8 cellular contexts compared by ENCODE assay signal in genomic region chr9:128684065-128684324, GRCh38. TPM values are rescaled to one million over a fixed set of nuclear protein-coding genes. Genes with fewer than 3 reads are reported as not detected.
DNase-seq lines count a peak whose midpoint lies in the region; ATAC-seq and TF ChIP-seq lines count a peak whose summit lies in the region.

No MANE protein-coding gene starts in this region.

- H3K9me3 ChIP-seq in A673 (ENCODE audit: low read depth, low read length, poor library complexity, severe bottlenecking), result no peaks in the 10 kb centered on the region
- H3K9me3 ChIP-seq in mucosa of descending colon, result no peaks in the 10 kb centered on the region

- H3K36me3 Mint-ChIP-seq in MCF 10A (ENCODE audit: insufficient read depth, unreplicated experiment), result peaks cover 32% of the 10 kb centered on the region

- no peaks in the 10 kb centered on the region for H3K9me3 Mint-ChIP-seq in MCF 10A (ENCODE audit: unreplicated experiment)

- H3K27ac ChIP-seq in A673 (ENCODE audit: low read depth, low read length, poor library complexity, severe bottlenecking), result peak overlapping the region; percentile 71

- DNase-seq in A673 (ENCODE audit: low spot score) (no peak), HFF-Myc (ENCODE audit: extremely low read depth, low read depth) (no peak), MCF 10A (ENCODE audit: unreplicated experiment) (no peak), mucosa of descending colon (no peak), EL (no peak), HuH-7.5 (ENCODE audit: low spot score) (no peak), erythroblast (lab: John Stamatoyannopoulos, UW) (no peak)

- peak; percentile 5 for ATAC-seq in mucosa of descending colon
- ATAC-seq in GM19035 (IDR thresholded peaks at IDR 0.05; ENCODE audit: unreplicated experiment), result no peak

- H3K36me3 ChIP-seq in A673 (ENCODE audit: insufficient read depth, low read length, poor library complexity, severe bottlenecking) (no peaks in the 10 kb centered on the region), mucosa of descending colon (ENCODE audit: low read depth) (no peaks in the 10 kb centered on the region)

- BruUV-seq in A673 (replicated peaks; lab: Mats Ljungman, UMichigan) (TSS peak; percentile 77), MCF 10A (replicated peaks; lab: Mats Ljungman, UMichigan) (TSS peak; percentile 70)

- peaks cover 33% of the 10 kb centered on the region for H3K4me1 Mint-ChIP-seq in MCF 10A (ENCODE audit: insufficient read depth, unreplicated experiment)

- no peaks in the 10 kb centered on the region for H3K27me3 ChIP-seq in A673 (replicated peaks; ENCODE audit: insufficient read depth, low read depth, low read length, poor library complexity)

- H3K4me1 ChIP-seq in A673 (ENCODE audit: insufficient read depth, low read length, poor library complexity, severe bottlenecking) (peaks cover 22% of the 10 kb centered on the region), mucosa of descending colon (ENCODE audit: low read depth) (peaks cover 29% of the 10 kb centered on the region)

- peak overlapping the region; percentile 55 for H3K4me3 ChIP-seq in A673 (ENCODE audit: low read depth, low read length, poor library complexity, severe bottlenecking)
- peak overlapping the region; percentile 69 for H3K4me3 ChIP-seq in HFF-Myc (replicated peaks; ENCODE audit: low read depth, low read length)
- H3K4me3 ChIP-seq in mucosa of descending colon, result peak overlapping the region; percentile 38

- H3K27ac Mint-ChIP-seq in MCF 10A (ENCODE audit: low read depth, unreplicated experiment), result peak overlapping the region; percentile 98

- H3K4me3 Mint-ChIP-seq in MCF 10A (ENCODE audit: unreplicated experiment), result peak overlapping the region; percentile 100

- intact Hi-C loops in A673 (cut with micrococcal nuclease; ENCODE audit: unreplicated experiment), result no loop called here
- intact Hi-C loops in MCF 10A (cut with micrococcal nuclease), result loop anchor here (5.0 kb wide), 1 partner anchor 47 kb away; no protein-coding TSS in a partner anchor
- intact Hi-C loops in mucosa of descending colon (cut with DNase I, micrococcal nuclease), result no loop called here

- no peaks in the 10 kb centered on the region for H3K27me3 Mint-ChIP-seq in MCF 10A (ENCODE audit: insufficient read depth, unreplicated experiment)

- POLR2A ChIA-PET in A673 (lab: Charles Lee; ENCODE audit: low non-redundant PET), result interaction anchor here (0.5 kb wide), 1 partner anchor 11 kb away, joined by 9 read pairs; no protein-coding TSS in a partner anchor
- POLR2A ChIA-PET in MCF 10A (lab: Yijun Ruan, JAX), result interaction anchor here (0.6 to 4.2 kb wide), 30 partner anchors 9 to 525 kb away, joined by 3 to 64 read pairs (median 6); partner anchors contain the start of genes DOLK, DYNC2I2, NUP188 and PKN3

- TF ChIP-seq CTCF in A673 (conservative IDR thresholded peaks at IDR 0.05; ENCODE audit: low read depth, low read length) (no peak), HFF-Myc (IDR thresholded peaks at IDR 0.05; ENCODE audit: low read depth, low read length, missing control alignments) (no peak), MCF 10A (IDR thresholded peaks at IDR 0.05; ENCODE audit: unreplicated experiment) (no peak), mucosa of descending colon (IDR thresholded peaks at IDR 0.05) (no peak)

- CTCF ChIA-PET in A673 (lab: Charles Lee) (no interaction called here), MCF 10A (lab: Yijun Ruan, JAX) (interaction anchor here (0.6 to 3.2 kb wide), 2 partner anchors 48 to 134 kb away, joined by 3 to 17 read pairs; partner anchors contain the start of gene ENDOG)

- TF ChIP-seq POLR2A in erythroblast (IDR thresholded peaks at IDR 0.05; ENCODE audit: low read length), result no peak

RNA-seq across cellular contexts. Expression of gene SET, which starts 5.0 kb away (rescaled TPM):
- 942 and 1,009 TPM in 2 replicates for total RNA-seq in A673 (2021)
- 512 and 563 TPM in 2 replicates for total RNA-seq in MCF 10A (2022)
- 100 to 1,000 TPM; 174 to 272 (median 212) TPM for total RNA-seq in mucosa of descending colon

RNA-seq across cellular contexts. Expression of gene PKN3, which starts 18.3 kb away (rescaled TPM):
- total RNA-seq in A673 (2021) (12.3 and 21.5 TPM in 2 replicates), MCF 10A (2022) (1.1 TPM in 2 replicates), mucosa of descending colon (1 to 10 TPM; 2.5 to 4.9 (median 3.8) TPM)

RNA-seq across cellular contexts. Expression of gene DYNC2I2, which starts 27.3 kb away (rescaled TPM):
- total RNA-seq in A673 (2021), result 135 TPM in 2 replicates
- 31.7 and 43.7 TPM in 2 replicates for total RNA-seq in MCF 10A (2022)
- 10 to 100 TPM; 36.7 to 46.3 (median 43.7) TPM for total RNA-seq in mucosa of descending colon

RNA-seq across cellular contexts. Expression of gene ZDHHC12, which starts 39.9 kb away (rescaled TPM):
- total RNA-seq in A673 (2021) (32.6 and 35.2 TPM in 2 replicates), MCF 10A (2022) (22.1 and 22.9 TPM in 2 replicates), mucosa of descending colon (10 to 100 TPM; 33.0 to 89.5 (median 76.8) TPM)
